In the genomic region with DNA sequence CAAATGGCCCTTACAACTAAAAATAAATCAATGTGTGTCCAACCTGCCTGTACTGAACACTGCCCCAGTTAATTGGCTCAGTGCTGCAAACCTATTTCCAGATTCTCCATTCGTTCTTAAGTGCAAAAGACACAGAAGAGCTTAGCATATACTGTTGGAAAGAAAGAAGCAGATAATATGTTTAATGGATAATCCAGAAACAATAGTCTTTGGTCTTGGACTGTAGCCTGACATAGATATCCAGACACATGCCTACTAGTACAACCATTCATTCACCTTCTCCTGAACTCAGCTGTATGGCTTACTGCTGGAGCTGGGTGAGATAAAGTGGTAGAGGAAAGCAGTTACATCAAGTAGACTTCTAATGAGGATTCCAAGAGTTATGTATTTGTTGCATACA, we compare ENCODE assay signal across 20 cellular contexts.
A peak's percentile ranks its signal among the peaks of the same experiment; 100 is the strongest.
DNase-seq lines count a peak whose midpoint lies in the region; ATAC-seq, FAIRE-seq and TF ChIP-seq lines count a peak whose summit lies in the region.
"Had no signal": no experiment of that assay in that cellular context is flagged by ENCODE, and none has a peak within 500 bp of the region (broad histone marks: within the 10 kb centered on the region; RNA-seq: fewer than 3 reads in every experiment).

No MANE protein-coding gene starts in this region.

- peak overlapping the region; percentile 79 for H3K27ac Mint-ChIP-seq in astrocyte (ENCODE audit: unreplicated experiment)
- peak overlapping the region in 2 of 3 experiments; percentile 65 to 92 for H3K27ac Mint-ChIP-seq in nephron
- no peak overlapping the region for H3K27ac Mint-ChIP-seq in stimulated activated effector memory CD8-positive, alpha-beta T cell treated with anti-CD3 and anti-CD28 coated beads, Interleukin-12 subunit alpha, Interleukin-12 subunit beta, amount 100 ng/mL, for 72 hours
- H3K27ac Mint-ChIP-seq: CD4-positive, alpha-beta T cell; GM23338 had no signal

- no peaks in the 10 kb centered on the region for H3K27me3 ChIP-seq in A673 (replicated peaks; ENCODE audit: insufficient read depth, low read depth, low read length, poor library complexity)
- no peaks in the 10 kb centered on the region for H3K27me3 ChIP-seq in astrocyte (ENCODE audit: insufficient read depth, low read length)
- no peaks in the 10 kb centered on the region for H3K27me3 ChIP-seq in left ventricle myocardium inferior (ENCODE audit: low read depth)

- no peaks in the 10 kb centered on the region for H3K36me3 Mint-ChIP-seq in astrocyte (ENCODE audit: low read depth, unreplicated experiment)
- no peaks in the 10 kb centered on the region for H3K36me3 Mint-ChIP-seq in nephron (ENCODE audit: low read depth)
- no peaks in the 10 kb centered on the region for H3K36me3 Mint-ChIP-seq in stimulated activated effector memory CD8-positive, alpha-beta T cell treated with anti-CD3 and anti-CD28 coated beads, Interleukin-12 subunit alpha, Interleukin-12 subunit beta, amount 100 ng/mL, for 72 hours

- no peaks in the 10 kb centered on the region for H3K9me3 Mint-ChIP-seq in astrocyte (ENCODE audit: unreplicated experiment)
- H3K9me3 Mint-ChIP-seq in nephron = no peaks in the 10 kb centered on the region
- peaks cover 3% of the 10 kb centered on the region for H3K9me3 Mint-ChIP-seq in stimulated activated effector memory CD8-positive, alpha-beta T cell treated with anti-CD3 and anti-CD28 coated beads, Interleukin-12 subunit alpha, Interleukin-12 subunit beta, amount 100 ng/mL, for 72 hours
- H3K9me3 Mint-ChIP-seq: GM23338 had no signal

- BruUV-seq in A673 (replicated peaks; lab: Mats Ljungman, UMichigan) = no TSS peak

- no peaks in the 10 kb centered on the region for H3K27me3 Mint-ChIP-seq in astrocyte (ENCODE audit: low read depth, unreplicated experiment)
- no peaks in the 10 kb centered on the region for H3K27me3 Mint-ChIP-seq in nephron (ENCODE audit: low read depth)
- H3K27me3 Mint-ChIP-seq: CD4-positive, alpha-beta T cell had no signal

- H3K4me2 ChIP-seq in astrocyte (ENCODE audit: low read length) = no peak overlapping the region
- H3K4me2 ChIP-seq: GM23338 had no signal

- intact Hi-C loops in A673 (cut with micrococcal nuclease; ENCODE audit: unreplicated experiment) (loop anchor here (10.0 kb wide), 1 partner anchor 198 kb away; a partner anchor contains a TSS), left ventricle myocardium inferior (cut with micrococcal nuclease) (no loop called here)

- TF ChIP-seq CTCF in A673 (conservative IDR thresholded peaks at IDR 0.05; ENCODE audit: low read depth, low read length) = no peak
- TF ChIP-seq CTCF in astrocyte (IDR thresholded peaks at IDR 0.05; ENCODE audit: insufficient read depth, low read depth, low read length) = no peak
- TF ChIP-seq CTCF in nephron (IDR thresholded peaks at IDR 0.05; ENCODE audit: unreplicated experiment in 3 of 3) = no peak
- TF ChIP-seq CTCF in left ventricle myocardium inferior (IDR thresholded peaks at IDR 0.05; ENCODE audit: borderline replicate concordance) = no peak

- no peak for ATAC-seq in stimulated activated effector memory CD8-positive, alpha-beta T cell treated with anti-CD3 and anti-CD28 coated beads, Interleukin-12 subunit alpha, Interleukin-12 subunit beta, amount 100 ng/mL, for 72 hours
- ATAC-seq in GM21619 (IDR thresholded peaks at IDR 0.05; ENCODE audit: unreplicated experiment) = no peak
- ATAC-seq: GM23338 had no signal

- H3K4me1 Mint-ChIP-seq in astrocyte (ENCODE audit: low read depth, unreplicated experiment) (peaks cover 29% of the 10 kb centered on the region), nephron (peaks cover 80% of the 10 kb centered on the region)
- no peaks in the 10 kb centered on the region for H3K4me1 Mint-ChIP-seq in stimulated activated effector memory CD8-positive, alpha-beta T cell treated with anti-CD3 and anti-CD28 coated beads, Interleukin-12 subunit alpha, Interleukin-12 subunit beta, amount 100 ng/mL, for 72 hours

- DNase-seq in A673 (ENCODE audit: low spot score) = no peak
- no peak for DNase-seq in astrocyte (ENCODE audit: low read depth)
- peak; percentile 59 for DNase-seq in renal cortical epithelial cell (ENCODE audit: low read depth)
- no peak for DNase-seq in left ventricle myocardium inferior
- no peak for DNase-seq in NCI-H526 (lab: John Stamatoyannopoulos, UW)
- no peak for DNase-seq in stimulated activated effector memory CD8-positive, alpha-beta T cell treated with anti-CD3 and anti-CD28 coated beads, Interleukin-12 subunit alpha, Interleukin-12 subunit beta, amount 100 ng/mL, for 72 hours (ENCODE audit: low spot score in 2 of 2)
- DNase-seq: AML-193; Caco-2; CD4-positive, alpha-beta T cell; HCEC 1CT had no signal

- H3K4me1 ChIP-seq in A673 (ENCODE audit: insufficient read depth, low read length, poor library complexity, severe bottlenecking) (peaks cover 51% of the 10 kb centered on the region), astrocyte (ENCODE audit: insufficient read depth, low read length) (peaks cover 16% of the 10 kb centered on the region), left ventricle myocardium inferior (no peaks in the 10 kb centered on the region)

- H3K4me3 Mint-ChIP-seq in astrocyte (ENCODE audit: unreplicated experiment) = no peak overlapping the region
- peak overlapping the region in 1 of 3 experiments; percentile 20 for H3K4me3 Mint-ChIP-seq in nephron
- H3K4me3 Mint-ChIP-seq in stimulated activated effector memory CD8-positive, alpha-beta T cell treated with anti-CD3 and anti-CD28 coated beads, Interleukin-12 subunit alpha, Interleukin-12 subunit beta, amount 100 ng/mL, for 72 hours = no peak overlapping the region
- H3K4me3 Mint-ChIP-seq: CD4-positive, alpha-beta T cell; GM23338 had no signal

- FAIRE-seq in astrocyte (lab: Jason Lieb, UNC) = no peak
- FAIRE-seq: D721Med, G401.6, GM12891, GM18507, H54 had no signal

- H3K27ac ChIP-seq in A673 (ENCODE audit: low read depth, low read length, poor library complexity, severe bottlenecking) (peak overlapping the region; percentile 79), astrocyte (ENCODE audit: low read depth, low read length) (no peak overlapping the region), left ventricle myocardium inferior (replicated peaks) (no peak overlapping the region)
- H3K27ac ChIP-seq: C4-2B, HL-60 had no signal

- no peaks in the 10 kb centered on the region for H4K20me1 ChIP-seq in astrocyte (ENCODE audit: insufficient read depth, low read length)

- POLR2A ChIA-PET in A673 (lab: Charles Lee; ENCODE audit: low non-redundant PET) = no interaction called here

- H2AFZ ChIP-seq in astrocyte (ENCODE audit: low read depth, low read length) = no peak overlapping the region
- H2AFZ ChIP-seq: GM23338 had no signal

- no peaks in the 10 kb centered on the region for H3K79me2 ChIP-seq in astrocyte (ENCODE audit: insufficient read depth, low read length)

- H3K36me3 ChIP-seq in A673 (ENCODE audit: insufficient read depth, low read length, poor library complexity, severe bottlenecking) (no peaks in the 10 kb centered on the region), astrocyte (ENCODE audit: insufficient read depth, low read length) (no peaks in the 10 kb centered on the region), left ventricle myocardium inferior (no peaks in the 10 kb centered on the region)

- CTCF ChIA-PET in A673 (lab: Charles Lee) = no interaction called here

- no peaks in the 10 kb centered on the region for H3K9me3 ChIP-seq in A673 (ENCODE audit: low read depth, low read length, poor library complexity, severe bottlenecking)
- H3K9me3 ChIP-seq in astrocyte (ENCODE audit: insufficient read depth, low read depth, low read length) = no peaks in the 10 kb centered on the region
- no peaks in the 10 kb centered on the region for H3K9me3 ChIP-seq in left ventricle myocardium inferior (replicated peaks)
- H3K9me3 ChIP-seq: Caco-2 had no signal

- H3K4me3 ChIP-seq in A673 (ENCODE audit: low read depth, low read length, poor library complexity, severe bottlenecking) = no peak overlapping the region
- H3K4me3 ChIP-seq in astrocyte (ENCODE audit: insufficient read depth, low read depth, low read length) = no peak overlapping the region
- no peak overlapping the region for H3K4me3 ChIP-seq in left ventricle myocardium inferior
- H3K4me3 ChIP-seq: GM23338 had no signal

- no peak overlapping the region for H3K9ac ChIP-seq in astrocyte (ENCODE audit: low read length)
